1 cellular context compared by ENCODE assay signal in the genomic region with DNA sequence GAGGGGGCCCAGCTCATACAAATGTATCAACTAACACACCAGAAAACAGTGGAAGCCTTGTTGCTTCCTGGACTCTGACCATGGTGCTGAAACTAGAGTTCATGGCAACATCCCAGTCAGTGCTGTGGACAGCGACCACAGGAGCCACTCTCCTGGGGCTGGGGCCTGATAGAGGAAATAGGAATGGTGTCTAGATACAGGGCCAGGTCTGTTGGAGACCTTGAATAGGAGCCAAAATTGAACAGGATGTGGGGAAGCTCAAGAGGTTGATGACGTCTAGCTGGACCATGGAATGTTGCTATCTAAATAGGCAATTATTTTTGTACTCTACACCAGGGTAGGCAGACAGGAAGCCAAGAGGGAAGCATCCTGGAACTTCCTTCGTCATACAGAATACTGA.
TF ChIP-seq lines count a peak whose summit lies in the region.

No MANE protein-coding gene starts in this region.

TF ChIP-seq in GM12878, 131 proteins besides CTCF, POLR2A, EP300 and RAD21:
- peak; percentile 55; the same call in 1 of the 2 replicates for TF ChIP-seq SREBF1 (IDR thresholded peaks at IDR 0.05; ENCODE audit: low read length)
- no peak for TF ChIP-seq STAT3 (IDR thresholded peaks at IDR 0.05; ENCODE audit: low read depth, low read length)
- TF ChIP-seq FOXK2 (IDR thresholded peaks at IDR 0.05) = no peak
- TF ChIP-seq, protein P1, sequence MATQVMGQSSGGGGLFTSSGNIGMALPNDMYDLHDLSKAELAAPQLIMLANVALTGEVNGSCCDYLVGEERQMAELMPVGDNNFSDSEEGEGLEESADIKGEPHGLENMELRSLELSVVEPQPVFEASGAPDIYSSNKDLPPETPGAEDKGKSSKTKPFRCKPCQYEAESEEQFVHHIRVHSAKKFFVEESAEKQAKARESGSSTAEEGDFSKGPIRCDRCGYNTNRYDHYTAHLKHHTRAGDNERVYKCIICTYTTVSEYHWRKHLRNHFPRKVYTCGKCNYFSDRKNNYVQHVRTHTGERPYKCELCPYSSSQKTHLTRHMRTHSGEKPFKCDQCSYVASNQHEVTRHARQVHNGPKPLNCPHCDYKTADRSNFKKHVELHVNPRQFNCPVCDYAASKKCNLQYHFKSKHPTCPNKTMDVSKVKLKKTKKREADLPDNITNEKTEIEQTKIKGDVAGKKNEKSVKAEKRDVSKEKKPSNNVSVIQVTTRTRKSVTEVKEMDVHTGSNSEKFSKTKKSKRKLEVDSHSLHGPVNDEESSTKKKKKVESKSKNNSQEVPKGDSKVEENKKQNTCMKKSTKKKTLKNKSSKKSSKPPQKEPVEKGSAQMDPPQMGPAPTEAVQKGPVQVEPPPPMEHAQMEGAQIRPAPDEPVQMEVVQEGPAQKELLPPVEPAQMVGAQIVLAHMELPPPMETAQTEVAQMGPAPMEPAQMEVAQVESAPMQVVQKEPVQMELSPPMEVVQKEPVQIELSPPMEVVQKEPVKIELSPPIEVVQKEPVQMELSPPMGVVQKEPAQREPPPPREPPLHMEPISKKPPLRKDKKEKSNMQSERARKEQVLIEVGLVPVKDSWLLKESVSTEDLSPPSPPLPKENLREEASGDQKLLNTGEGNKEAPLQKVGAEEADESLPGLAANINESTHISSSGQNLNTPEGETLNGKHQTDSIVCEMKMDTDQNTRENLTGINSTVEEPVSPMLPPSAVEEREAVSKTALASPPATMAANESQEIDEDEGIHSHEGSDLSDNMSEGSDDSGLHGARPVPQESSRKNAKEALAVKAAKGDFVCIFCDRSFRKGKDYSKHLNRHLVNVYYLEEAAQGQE (IDR thresholded peaks at IDR 0.05; ENCODE audit: low read depth, low read length) = peak; percentile 96
- TF ChIP-seq JUNB (IDR thresholded peaks at IDR 0.05) = no peak
- TF ChIP-seq MXI1 (IDR thresholded peaks at IDR 0.05; ENCODE audit: low read depth, low read length) = peak; percentile 63; the same call in 1 of the 2 replicates
- peak; percentile 82; the same call in 1 of the 2 replicates for TF ChIP-seq RCOR1 (conservative IDR thresholded peaks at IDR 0.05; ENCODE audit: low read depth, low read length)
- no peak for TF ChIP-seq HDAC6 (IDR thresholded peaks at IDR 0.05; ENCODE audit: unreplicated experiment)
- peak; percentile 53; the same call in 1 of the 2 replicates for TF ChIP-seq SIN3A (IDR thresholded peaks at IDR 0.05; ENCODE audit: low read depth, low read length)
- TF ChIP-seq, protein P2, sequence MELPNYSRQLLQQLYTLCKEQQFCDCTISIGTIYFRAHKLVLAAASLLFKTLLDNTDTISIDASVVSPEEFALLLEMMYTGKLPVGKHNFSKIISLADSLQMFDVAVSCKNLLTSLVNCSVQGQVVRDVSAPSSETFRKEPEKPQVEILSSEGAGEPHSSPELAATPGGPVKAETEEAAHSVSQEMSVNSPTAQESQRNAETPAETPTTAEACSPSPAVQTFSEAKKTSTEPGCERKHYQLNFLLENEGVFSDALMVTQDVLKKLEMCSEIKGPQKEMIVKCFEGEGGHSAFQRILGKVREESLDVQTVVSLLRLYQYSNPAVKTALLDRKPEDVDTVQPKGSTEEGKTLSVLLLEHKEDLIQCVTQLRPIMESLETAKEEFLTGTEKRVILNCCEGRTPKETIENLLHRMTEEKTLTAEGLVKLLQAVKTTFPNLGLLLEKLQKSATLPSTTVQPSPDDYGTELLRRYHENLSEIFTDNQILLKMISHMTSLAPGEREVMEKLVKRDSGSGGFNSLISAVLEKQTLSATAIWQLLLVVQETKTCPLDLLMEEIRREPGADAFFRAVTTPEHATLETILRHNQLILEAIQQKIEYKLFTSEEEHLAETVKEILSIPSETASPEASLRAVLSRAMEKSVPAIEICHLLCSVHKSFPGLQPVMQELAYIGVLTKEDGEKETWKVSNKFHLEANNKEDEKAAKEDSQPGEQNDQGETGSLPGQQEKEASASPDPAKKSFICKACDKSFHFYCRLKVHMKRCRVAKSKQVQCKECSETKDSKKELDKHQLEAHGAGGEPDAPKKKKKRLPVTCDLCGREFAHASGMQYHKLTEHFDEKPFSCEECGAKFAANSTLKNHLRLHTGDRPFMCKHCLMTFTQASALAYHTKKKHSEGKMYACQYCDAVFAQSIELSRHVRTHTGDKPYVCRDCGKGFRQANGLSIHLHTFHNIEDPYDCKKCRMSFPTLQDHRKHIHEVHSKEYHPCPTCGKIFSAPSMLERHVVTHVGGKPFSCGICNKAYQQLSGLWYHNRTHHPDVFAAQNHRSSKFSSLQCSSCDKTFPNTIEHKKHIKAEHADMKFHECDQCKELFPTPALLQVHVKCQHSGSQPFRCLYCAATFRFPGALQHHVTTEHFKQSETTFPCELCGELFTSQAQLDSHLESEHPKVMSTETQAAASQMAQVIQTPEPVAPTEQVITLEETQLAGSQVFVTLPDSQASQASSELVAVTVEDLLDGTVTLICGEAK (IDR thresholded peaks at IDR 0.05; ENCODE audit: borderline replicate concordance) = peak; percentile 67
